Comparison of ENCODE assay signal across 29 cellular contexts in genomic region chr14:51644215-51644969, GRCh38. TPM values are rescaled to one million over a fixed set of nuclear protein-coding genes. Genes with fewer than 3 reads are reported as not detected.
DNase-seq lines count a peak whose midpoint lies in the region; ATAC-seq, FAIRE-seq and TF ChIP-seq lines count a peak whose summit lies in the region.
"Had no signal": no experiment of that assay in that cellular context is flagged by ENCODE, and none has a peak within 500 bp of the region (broad histone marks: within the 10 kb centered on the region; RNA-seq: fewer than 3 reads in every experiment).

No MANE protein-coding gene starts in this region.

- no peak overlapping the region for H3K23ac ChIP-seq in mesenchymal stem cell (ENCODE audit: low read length in 2 of 2)

- no peaks in the 10 kb centered on the region for H3K27me3 Mint-ChIP-seq in astrocyte (ENCODE audit: low read depth, unreplicated experiment)
- H3K27me3 Mint-ChIP-seq: activated CD4-positive, alpha-beta T cell treated with anti-CD3 and anti-CD28 coated beads, Interleukin-2, amount 10 ng/mL, durations not matched to agents 7 days and 5 days had no signal

- no peaks in the 10 kb centered on the region for H4K20me1 ChIP-seq in astrocyte (ENCODE audit: insufficient read depth, low read length)

- H2AFZ ChIP-seq in astrocyte (ENCODE audit: low read depth, low read length) (no peak overlapping the region), mesenchymal stem cell (ENCODE audit: low read depth, low read length) (no peak overlapping the region)

- POLR2A ChIA-PET in HEK293T (lab: Yijun Ruan, JAX) = no interaction called here

- no peak overlapping the region for H4K91ac ChIP-seq in mesenchymal stem cell (ENCODE audit: low read length)

- H3K14ac ChIP-seq in mesenchymal stem cell (ENCODE audit: low read length in 2 of 2) = no peak overlapping the region

- H4K8ac ChIP-seq in mesenchymal stem cell (ENCODE audit: low read length) = no peak overlapping the region

- H3K27ac ChIP-seq in astrocyte (ENCODE audit: low read depth, low read length) (no peak overlapping the region), mesenchymal stem cell (ENCODE audit: low read length, poor library complexity, severe bottlenecking) (no peak overlapping the region)
- H3K27ac ChIP-seq: C4-2B, colonic mucosa, gastrocnemius medialis had no signal

- H3K4me3 ChIP-seq in AG09309 (ENCODE audit: control insufficient read depth, low read depth, low read length) (no peak overlapping the region), astrocyte (ENCODE audit: insufficient read depth, low read depth, low read length) (no peak overlapping the region), mesenchymal stem cell (ENCODE audit: insufficient read depth in 1 of 2, low read depth in 1 of 2, low read length in 2 of 2) (no peak overlapping the region)
- H3K4me3 ChIP-seq: colonic mucosa, gastrocnemius medialis, lung had no signal

- H3K27me3 ChIP-seq in astrocyte (ENCODE audit: insufficient read depth, low read length) = no peaks in the 10 kb centered on the region
- H3K27me3 ChIP-seq in mesenchymal stem cell (ENCODE audit: control insufficient read depth in 1 of 2, insufficient read depth in 1 of 2, low read length in 2 of 2) = no peaks in the 10 kb centered on the region
- H3K27me3 ChIP-seq: colonic mucosa, gastrocnemius medialis had no signal

- no peak for FAIRE-seq in astrocyte (lab: Jason Lieb, UNC)
- FAIRE-seq: D721Med, GM18507, keratinocyte had no signal

- H3K79me1 ChIP-seq in mesenchymal stem cell (replicated peaks; ENCODE audit: low read length, poor library complexity, severe bottlenecking) = peaks cover 7% of the 10 kb centered on the region

- H2BK15ac ChIP-seq in mesenchymal stem cell (ENCODE audit: low read depth, poor library complexity, severe bottlenecking) = no peak overlapping the region

- H3K4me2 ChIP-seq in astrocyte (ENCODE audit: low read length) (no peak overlapping the region), mesenchymal stem cell (ENCODE audit: low read length, poor library complexity, severe bottlenecking) (no peak overlapping the region)

- H2AK5ac ChIP-seq in mesenchymal stem cell (ENCODE audit: low read length, severe bottlenecking) = no peak overlapping the region

- H2BK120ac ChIP-seq in mesenchymal stem cell (ENCODE audit: low read depth, low read length) = no peak overlapping the region

- no peak overlapping the region for H2BK12ac ChIP-seq in mesenchymal stem cell (ENCODE audit: low read length in 2 of 2)

- DNase-seq in AG09309 (ENCODE audit: low read depth) (peak; percentile 42), HEK293T (ENCODE audit: extremely low spot score) (no peak), astrocyte (ENCODE audit: low read depth) (peak; percentile 67), mesenchymal stem cell (peak; percentile 51), NCI-H187 treated with DMSO at 0.1 percent for 48 hours (lab: John Stamatoyannopoulos, UW) (no peak), NCI-H524 (lab: John Stamatoyannopoulos, UW) (no peak), NCI-H2107 treated with DMSO at 0.1 percent for 48 hours (lab: John Stamatoyannopoulos, UW; ENCODE audit: unreplicated experiment) (no peak)
- DNase-seq: activated CD4-positive, alpha-beta T cell treated with anti-CD3 and anti-CD28 coated beads, Interleukin-2, amount 10 ng/mL, durations not matched to agents 7 days and 5 days; activated naive CD4-positive, alpha-beta T cell; activated T-cell treated with anti-CD3 and anti-CD28 coated beads, Interleukin-2, amount 50 U/mL, for 48 hours; amygdala; colonic mucosa; effector memory CD4-positive, alpha-beta T cell; gastrocnemius medialis; GDM1; Kasumi-1; NCI-H1048; NCI-H1930; NCI-H2227 treated with DMSO at 0.1 percent for 48 hours; NCI-H774; small intestine; stimulated activated CD4-positive, alpha-beta T cell treated with anti-CD3 and anti-CD28 coated beads, Interleukin-2, amount 100 ng/mL, for 24 hours; T-helper 9 cell had no signal

- H3K79me2 ChIP-seq in astrocyte (ENCODE audit: insufficient read depth, low read length) = peaks cover 26% of the 10 kb centered on the region

- no peak overlapping the region for H3K9ac ChIP-seq in astrocyte (ENCODE audit: low read length)
- H3K9ac ChIP-seq in mesenchymal stem cell (ENCODE audit: low read length) = peak overlapping the region; percentile 75

- no peak overlapping the region for H2BK5ac ChIP-seq in mesenchymal stem cell (ENCODE audit: low read depth, low read length, poor library complexity, severe bottlenecking)

- TF ChIP-seq CTCF in AG09309 (IDR thresholded peaks at IDR 0.05; ENCODE audit: control insufficient read depth, insufficient read depth, low read depth, low read length, missing control alignments) = no peak
- TF ChIP-seq CTCF in astrocyte (IDR thresholded peaks at IDR 0.05; ENCODE audit: insufficient read depth, low read depth, low read length) = no peak

- H3K9me3 Mint-ChIP-seq in astrocyte (ENCODE audit: unreplicated experiment) = no peaks in the 10 kb centered on the region
- H3K9me3 Mint-ChIP-seq: activated CD4-positive, alpha-beta T cell treated with anti-CD3 and anti-CD28 coated beads, Interleukin-2, amount 10 ng/mL, durations not matched to agents 7 days and 5 days had no signal

- H3K9me3 ChIP-seq in astrocyte (ENCODE audit: insufficient read depth, low read depth, low read length) (no peaks in the 10 kb centered on the region), mesenchymal stem cell (ENCODE audit: control insufficient read depth, low read length) (no peaks in the 10 kb centered on the region)
- H3K9me3 ChIP-seq: colonic mucosa, gastrocnemius medialis had no signal

- H3K4me3 Mint-ChIP-seq in astrocyte (ENCODE audit: unreplicated experiment) = no peak overlapping the region
- H3K4me3 Mint-ChIP-seq: activated CD4-positive, alpha-beta T cell treated with anti-CD3 and anti-CD28 coated beads, Interleukin-2, amount 10 ng/mL, durations not matched to agents 7 days and 5 days had no signal

- peak overlapping the region; percentile 63 for H3K27ac Mint-ChIP-seq in astrocyte (ENCODE audit: unreplicated experiment)
- H3K27ac Mint-ChIP-seq: activated CD4-positive, alpha-beta T cell treated with anti-CD3 and anti-CD28 coated beads, Interleukin-2, amount 10 ng/mL, durations not matched to agents 7 days and 5 days had no signal

- peaks cover 2% of the 10 kb centered on the region for H3K36me3 Mint-ChIP-seq in astrocyte (ENCODE audit: low read depth, unreplicated experiment)

- CTCF ChIA-PET in HEK293T (lab: Yijun Ruan, JAX) = no interaction called here

- 97% methylated on average over 3 of the region's 5 CpGs for WGBS in mesenchymal stem cell

- H3K36me3 ChIP-seq in astrocyte (ENCODE audit: insufficient read depth, low read length) = no peaks in the 10 kb centered on the region
- H3K36me3 ChIP-seq in mesenchymal stem cell (ENCODE audit: control insufficient read depth in 1 of 2, insufficient read depth in 2 of 2, low read depth in 1 of 2, low read length in 2 of 2) = peaks cover 0 to 42% of the 10 kb centered on the region in 2 experiments
- H3K36me3 ChIP-seq: colonic mucosa, gastrocnemius medialis had no signal

- H3K4me1 Mint-ChIP-seq in astrocyte (ENCODE audit: low read depth, unreplicated experiment) = peaks cover 36% of the 10 kb centered on the region
- H3K4me1 Mint-ChIP-seq: activated CD4-positive, alpha-beta T cell treated with anti-CD3 and anti-CD28 coated beads, Interleukin-2, amount 10 ng/mL, durations not matched to agents 7 days and 5 days had no signal

- H3K18ac ChIP-seq in mesenchymal stem cell (ENCODE audit: low read depth in 1 of 2, low read length in 2 of 2) = no peak overlapping the region

- no peak overlapping the region for H3K4ac ChIP-seq in mesenchymal stem cell (ENCODE audit: low read depth in 1 of 2, low read length in 2 of 2)

- ATAC-seq in HG03469 (IDR thresholded peaks at IDR 0.05; ENCODE audit: unreplicated experiment) = no peak
- ATAC-seq: gastrocnemius medialis had no signal

- H3K4me1 ChIP-seq in astrocyte (ENCODE audit: insufficient read depth, low read length) (peaks cover 9% of the 10 kb centered on the region), mesenchymal stem cell (ENCODE audit: control insufficient read depth, insufficient read depth, low read depth, low read length) (peaks cover 2% of the 10 kb centered on the region)
- H3K4me1 ChIP-seq: colonic mucosa, gastrocnemius medialis had no signal

TF ChIP-seq in HEK293T, 16 proteins besides CTCF, POLR2A, EP300 and RAD21:
- TF ChIP-seq PKNOX1 (IDR thresholded peaks at IDR 0.05) (peak; percentile 49; the same call in 1 of the 2 replicates), NFRKB (IDR thresholded peaks at IDR 0.05) (no peak), FOXK2 (IDR thresholded peaks at IDR 0.05) (no peak)

RNA-seq across cellular contexts. Expression of gene FRMD6, which starts 7.3 kb away (rescaled TPM):
- 492 and 498 TPM in 2 replicates for total RNA-seq in astrocyte
- polyA plus RNA-seq in mesenchymal stem cell (2013, experiment 1 of 2) = 92.4 TPM
- 92.2 TPM for polyA plus RNA-seq in mesenchymal stem cell (2013, experiment 2 of 2)

Comparison
In these comparisons a context has a peak if more than half of its experiments do, and no peak if none do; other contexts are left out.
1. DNase-seq: peak in AG09309 (single experiment), astrocyte (single experiment) and mesenchymal stem cell (single experiment); none in HEK293T (single experiment), NCI-H187 treated with DMSO at 0.1 percent for 48 hours (single experiment), NCI-H524 (0 of 2) and NCI-H2107 treated with DMSO at 0.1 percent for 48 hours (single experiment).